In genomic region chr20:17843246-17844132, GRCh38 we compare ENCODE assay signal across 8 cellular contexts.
A peak's percentile ranks its signal among the peaks of the same experiment; 100 is the strongest.
DNase-seq lines count a peak whose midpoint lies in the region; ATAC-seq, FAIRE-seq and TF ChIP-seq lines count a peak whose summit lies in the region.

No MANE protein-coding gene starts in this region.

- no peak for TF ChIP-seq RAD21 in A549 (conservative IDR thresholded peaks at IDR 0.05 in 1 of 2, IDR thresholded peaks at IDR 0.05 in 1 of 2)

- no peaks in the 10 kb centered on the region for H3K4me1 ChIP-seq in A549
- H3K4me1 ChIP-seq in heart left ventricle, result peaks cover 4 to 51% (median 25%) of the 10 kb centered on the region in 12 donors

- WGBS in A549 (ENCODE audit: missing lambda C conversion rate), result 60% methylated on average over 14 of the region's 14 CpGs
- WGBS in heart left ventricle, 4 donors, result 57 to 69% (median 66%) methylated on average over 12 to 14 of the region's 14 CpGs

- no peak for DNase-seq in A549 (ENCODE audit: low read depth in 1 of 2, low spot score in 1 of 2)
- peak; percentile 70 for DNase-seq in UCSD-AML1 (lab: John Stamatoyannopoulos, UW; ENCODE audit: unreplicated experiment)
- peak; percentile 60 to 73 (median 71) for DNase-seq in heart left ventricle
- peak; percentile 20 for DNase-seq in stimulated activated naive CD8-positive, alpha-beta T cell treated with anti-CD3 and anti-CD28 coated beads, Interleukin-15, Interleukin-2, amounts not matched to agents 100 U/mL and 50 U/mL, for 24 hours
- DNase-seq in putamen (ENCODE audit: low spot score), result no peak
- DNase-seq in NCI-H82 (lab: John Stamatoyannopoulos, UW), result no peak

- H3K27ac ChIP-seq in A549 (peak overlapping the region in 1 of 2 experiments; percentile 13; a peak in 1 of 6 replicates), heart left ventricle (peak overlapping the region in 11 of 12 donors; percentile 44 to 87 (median 72))

- H3K4me2 ChIP-seq in A549, result no peak overlapping the region

- H3K9me3 ChIP-seq in A549 (0 out of 3 replicates have a peak, but pooled peaks cover 3% of the 10 kb centered on the region), heart left ventricle (peaks cover 0 to 5% (median 0%) of the 10 kb centered on the region in 12 donors)

- H3K27me3 ChIP-seq in heart left ventricle, result no peaks in the 10 kb centered on the region

- ATAC-seq in A549 (peak; percentile 12 to 42; a peak in 3 of 6 replicates), GM21515 (IDR thresholded peaks at IDR 0.05; ENCODE audit: unreplicated experiment) (peak; percentile 49), heart left ventricle (peak in 3 of 4 donors; percentile 67 to 85 (median 77)), GM19463 (IDR thresholded peaks at IDR 0.05; ENCODE audit: unreplicated experiment) (no peak)
- peak; percentile 60 for ATAC-seq in stimulated activated naive CD8-positive, alpha-beta T cell treated with anti-CD3 and anti-CD28 coated beads, Interleukin-15, Interleukin-2, amounts not matched to agents 100 U/mL and 50 U/mL, for 24 hours

- POLR2A ChIA-PET in A549 (lab: Yijun Ruan, JAX), result no interaction called here

- TF ChIP-seq CTCF in A549 (IDR thresholded peaks at IDR 0.05), result no peak
- TF ChIP-seq CTCF in heart left ventricle (IDR thresholded peaks at IDR 0.05), result no peak

- intact Hi-C loops in heart left ventricle (cut with DNase I), result loop anchor here in 2 of 10 donors (5.0 kb wide), 3 partner anchors 36 to 161 kb away; partner anchors contain the start of gene RRBP1 (in 1 of the 2)

- CTCF ChIA-PET in A549 (lab: Yijun Ruan, JAX), result no interaction called here

- no peaks in the 10 kb centered on the region for H3K36me3 ChIP-seq in heart left ventricle

- no peak overlapping the region for H3K4me3 ChIP-seq in A549
- no peak overlapping the region for H3K4me3 ChIP-seq in heart left ventricle

- TF ChIP-seq POLR2A in A549 (IDR thresholded peaks at IDR 0.05; ENCODE audit: low read length) (no peak), heart left ventricle (IDR thresholded peaks at IDR 0.05) (no peak)

- no peak for FAIRE-seq in A549 (lab: Jason Lieb, UNC)

- no peak for TF ChIP-seq EP300 in A549 (IDR thresholded peaks at IDR 0.05)

TF ChIP-seq in A549, 52 proteins besides CTCF, POLR2A, EP300 and RAD21:
- TF ChIP-seq RARB (CRISPR knock-in tag; IDR thresholded peaks at IDR 0.05) (no peak), ZC3H11A (IDR thresholded peaks at IDR 0.05) (no peak), E2F6 (IDR thresholded peaks at IDR 0.05; ENCODE audit: borderline replicate concordance, low read depth) (no peak), BCL3 (IDR thresholded peaks at IDR 0.05) (no peak), HEYL (CRISPR knock-in tag; IDR thresholded peaks at IDR 0.05) (no peak), FOSB (CRISPR knock-in tag; IDR thresholded peaks at IDR 0.05) (no peak), RCOR1 (IDR thresholded peaks at IDR 0.05; ENCODE audit: low read depth, low read length) (no peak), SMC3 (IDR thresholded peaks at IDR 0.05) (no peak), USF2 (IDR thresholded peaks at IDR 0.05) (no peak), ELK1 (IDR thresholded peaks at IDR 0.05; ENCODE audit: low read depth, low read length) (no peak), KDM1A (IDR thresholded peaks at IDR 0.05; ENCODE audit: low read depth) (no peak), HES2 (IDR thresholded peaks at IDR 0.05) (no peak), EHF (CRISPR knock-in tag; IDR thresholded peaks at IDR 0.05) (no peak), REST (IDR thresholded peaks at IDR 0.05) (no peak), FOXS1 (CRISPR knock-in tag; IDR thresholded peaks at IDR 0.05) (no peak)

Comparison
In these comparisons a context has a peak if more than half of its experiments do, and no peak if none do; other contexts are left out.
1. DNase-seq: peak in UCSD-AML1 (single experiment), heart left ventricle (5 of 5) and stimulated activated naive CD8-positive, alpha-beta T cell treated with anti-CD3 and anti-CD28 coated beads, Interleukin-15, Interleukin-2, amounts not matched to agents 100 U/mL and 50 U/mL, for 24 hours (single experiment); none in A549 (0 of 2), putamen (single experiment) and NCI-H82 (single experiment).